Comparison of ENCODE assay signal across 14 cellular contexts in genomic region chr3:155497930-155498647, GRCh38.
DNase-seq lines count a peak whose midpoint lies in the region; ATAC-seq, FAIRE-seq and TF ChIP-seq lines count a peak whose summit lies in the region.
"Had no signal": no experiment of that assay in that cellular context is flagged by ENCODE, and none has a peak within 500 bp of the region (broad histone marks: within the 10 kb centered on the region; RNA-seq: fewer than 3 reads in every experiment).

No MANE protein-coding gene starts in this region.

- H3K4me1 ChIP-seq in uterus = no peaks in the 10 kb centered on the region

- H3K27me3 ChIP-seq in uterus = no peaks in the 10 kb centered on the region

- H3K4me3 Mint-ChIP-seq in activated CD8-positive, alpha-beta T cell treated with anti-CD3 and anti-CD28 coated beads for 36 hours = no peak overlapping the region
- H3K4me3 Mint-ChIP-seq: memory B cell had no signal

- CTCF ChIA-PET in activated CD8-positive, alpha-beta T cell treated with anti-CD3 and anti-CD28 coated beads for 36 hours (lab: Charles Lee) = no interaction called here

- POLR2A ChIA-PET in activated CD8-positive, alpha-beta T cell treated with anti-CD3 and anti-CD28 coated beads for 36 hours (lab: Charles Lee) = no interaction called here

- H3K4me3 ChIP-seq in fibroblast of mammary gland (ENCODE audit: control insufficient read depth, low read depth, low read length) (no peak overlapping the region), uterus (no peak overlapping the region)

- no peaks in the 10 kb centered on the region for H3K27me3 Mint-ChIP-seq in activated CD8-positive, alpha-beta T cell treated with anti-CD3 and anti-CD28 coated beads for 36 hours
- H3K27me3 Mint-ChIP-seq: memory B cell, progenitor cell of endocrine pancreas had no signal

- intact Hi-C loops in uterus (cut with DNase I; ENCODE audit: low total_unique reads) = no loop called here
- intact Hi-C loops in activated CD8-positive, alpha-beta T cell treated with anti-CD3 and anti-CD28 coated beads for 36 hours (cut with micrococcal nuclease) = no loop called here

- TF ChIP-seq POLR2A in H54 (IDR thresholded peaks at IDR 0.05; ENCODE audit: low read depth, low read length) (no peak), uterus (IDR thresholded peaks at IDR 0.05) (no peak)

- no peak overlapping the region for H3K27ac ChIP-seq in uterus

- H3K4me1 Mint-ChIP-seq in activated CD8-positive, alpha-beta T cell treated with anti-CD3 and anti-CD28 coated beads for 36 hours (ENCODE audit: low read depth) = peaks cover 7% of the 10 kb centered on the region

- no peak overlapping the region for H3K27ac Mint-ChIP-seq in activated CD8-positive, alpha-beta T cell treated with anti-CD3 and anti-CD28 coated beads for 36 hours
- H3K27ac Mint-ChIP-seq: memory B cell, progenitor cell of endocrine pancreas had no signal

- H3K9me3 ChIP-seq in uterus = no peaks in the 10 kb centered on the region

- DNase-seq in A172 (ENCODE audit: low spot score) = peak; percentile 87
- peak; percentile 33 for DNase-seq in H54 (ENCODE audit: insufficient read length, low spot score)
- peak; percentile 82 for DNase-seq in SW480 (ENCODE audit: low spot score)
- DNase-seq in fibroblast of mammary gland (ENCODE audit: low read depth) = peak; percentile 96
- DNase-seq in cerebellar nuclear complex (lab: John Stamatoyannopoulos, UW) = no peak
- DNase-seq in uterus = no peak
- DNase-seq in NCI-H146 treated with DMSO at 0.1 percent for 48 hours (lab: John Stamatoyannopoulos, UW; ENCODE audit: unreplicated experiment) = no peak
- no peak for DNase-seq in activated CD8-positive, alpha-beta T cell treated with anti-CD3 and anti-CD28 coated beads for 36 hours
- DNase-seq: cortex of kidney, NCI-H226, Right ventricle myocardium superior had no signal

- TF ChIP-seq CTCF in fibroblast of mammary gland (conservative IDR thresholded peaks at IDR 0.05; ENCODE audit: control insufficient read depth, insufficient read depth, low read depth, low read length) (no peak), uterus (IDR thresholded peaks at IDR 0.05) (no peak)
- TF ChIP-seq CTCF in activated CD8-positive, alpha-beta T cell treated with anti-CD3 and anti-CD28 coated beads for 36 hours (IDR thresholded peaks at IDR 0.05) = no peak

- no peak for ATAC-seq in activated CD8-positive, alpha-beta T cell treated with anti-CD3 and anti-CD28 coated beads for 36 hours

- peak; percentile 100 for FAIRE-seq in H54 (lab: Jason Lieb, UNC)
- FAIRE-seq: G401.6 had no signal

- H3K36me3 ChIP-seq in uterus = no peaks in the 10 kb centered on the region

- no peaks in the 10 kb centered on the region for H3K9me3 Mint-ChIP-seq in activated CD8-positive, alpha-beta T cell treated with anti-CD3 and anti-CD28 coated beads for 36 hours
- H3K9me3 Mint-ChIP-seq: memory B cell had no signal

- no peaks in the 10 kb centered on the region for H3K36me3 Mint-ChIP-seq in activated CD8-positive, alpha-beta T cell treated with anti-CD3 and anti-CD28 coated beads for 36 hours (ENCODE audit: low read depth)
- H3K36me3 Mint-ChIP-seq: memory B cell had no signal

Comparison
In these comparisons a context has a peak if more than half of its experiments do, and no peak if none do; other contexts are left out.
1. DNase-seq: peak in A172 (single experiment), H54 (single experiment), SW480 (single experiment) and fibroblast of mammary gland (single experiment); none in cerebellar nuclear complex (0 of 2), uterus (0 of 2), NCI-H146 treated with DMSO at 0.1 percent for 48 hours (single experiment) and activated CD8-positive, alpha-beta T cell treated with anti-CD3 and anti-CD28 coated beads for 36 hours (single experiment).